19 cellular contexts compared by ENCODE assay signal in the genomic region with DNA sequence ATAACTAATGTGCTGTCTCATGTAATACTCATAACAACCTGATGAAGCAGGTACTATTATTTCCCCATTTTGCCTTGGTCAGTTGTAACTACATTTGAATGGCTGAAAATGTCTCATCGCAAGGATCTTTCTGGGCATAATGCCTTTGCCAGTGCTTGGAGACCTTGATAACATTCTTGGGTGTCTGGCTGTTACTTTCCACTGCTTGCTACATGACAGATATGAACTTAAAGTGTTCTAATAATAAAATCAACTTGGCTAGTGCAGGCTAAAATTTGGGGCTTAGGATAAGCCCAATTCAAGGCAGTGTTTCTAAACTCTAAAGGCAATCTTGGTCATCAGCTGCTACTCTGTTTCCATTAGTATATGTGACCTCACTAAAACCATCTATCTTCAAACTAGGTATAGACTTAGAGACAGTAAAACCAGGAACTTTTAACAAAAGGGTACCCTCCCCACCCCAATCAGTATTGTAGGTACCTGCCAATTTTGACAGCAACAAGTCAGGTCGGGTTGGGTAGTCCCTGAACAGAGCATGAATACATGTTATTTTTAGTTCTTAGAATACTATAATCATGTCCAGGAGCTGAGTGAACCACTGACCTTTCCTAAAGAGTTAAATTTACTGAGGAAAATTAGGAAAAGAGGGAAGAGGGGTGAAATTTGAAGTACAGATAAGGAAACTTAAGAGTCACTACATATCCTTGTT.
"Had no signal": no experiment of that assay in that cellular context is flagged by ENCODE, and none has a peak within 500 bp of the region (broad histone marks: within the 10 kb centered on the region; RNA-seq: fewer than 3 reads in every experiment).

No MANE protein-coding gene starts in this region.

- H3K27ac Mint-ChIP-seq: activated naive CD8-positive, alpha-beta T cell treated with anti-CD3 and anti-CD28 coated beads for 36 hours; activated T-helper 17 cell treated with anti-CD3 and anti-CD28 coated beads, Interleukin-2, amount 50 U/mL, for 72 hours; neural progenitor cell; stimulated activated effector memory CD8-positive, alpha-beta T cell treated with anti-CD3 and anti-CD28 coated beads, Interleukin-12 subunit alpha, Interleukin-12 subunit beta, amount 100 ng/mL, for 72 hours had no signal

- H3K9me3 Mint-ChIP-seq: neural progenitor cell; stimulated activated effector memory CD8-positive, alpha-beta T cell treated with anti-CD3 and anti-CD28 coated beads, Interleukin-12 subunit alpha, Interleukin-12 subunit beta, amount 100 ng/mL, for 72 hours had no signal

- H3K36me3 Mint-ChIP-seq: neural progenitor cell had no signal

- H3K9me3 ChIP-seq: body of pancreas, pancreas, sigmoid colon, thoracic aorta had no signal

- H3K27ac ChIP-seq: body of pancreas, neural progenitor cell, pancreas, sigmoid colon, thoracic aorta, WERI-Rb-1 had no signal

- H3K4me3 Mint-ChIP-seq: activated naive CD8-positive, alpha-beta T cell treated with anti-CD3 and anti-CD28 coated beads for 36 hours; activated T-helper 17 cell treated with anti-CD3 and anti-CD28 coated beads, Interleukin-2, amount 50 U/mL, for 72 hours; naive thymus-derived CD4-positive, alpha-beta T cell; neural progenitor cell; stimulated activated effector memory CD8-positive, alpha-beta T cell treated with anti-CD3 and anti-CD28 coated beads, Interleukin-12 subunit alpha, Interleukin-12 subunit beta, amount 100 ng/mL, for 72 hours had no signal

- H3K27me3 ChIP-seq: body of pancreas, neural progenitor cell, pancreas, sigmoid colon had no signal

- DNase-seq: activated CD4-positive, alpha-beta T cell treated with anti-CD3 and anti-CD28 coated beads for 1 hour; activated CD4-positive, alpha-beta T cell treated with anti-CD3 and anti-CD28 coated beads, Interleukin-2, amount 50 U/mL, for 48 hours; activated naive CD4-positive, alpha-beta T cell; activated naive CD8-positive, alpha-beta T cell treated with anti-CD3 and anti-CD28 coated beads for 36 hours; amygdala; body of pancreas; caudate nucleus; mesendoderm; naive thymus-derived CD4-positive, alpha-beta T cell; pancreas; sigmoid colon; stimulated activated CD4-positive, alpha-beta T cell treated with anti-CD3 and anti-CD28 coated beads, Interleukin-4, amount 100 ng/mL, for 24 hours; T-helper 1 cell; T1000; WERI-Rb-1 had no signal

- H3K4me1 ChIP-seq: body of pancreas, neural progenitor cell, pancreas had no signal

- ATAC-seq: activated T-helper 17 cell treated with anti-CD3 and anti-CD28 coated beads, Interleukin-2, amount 50 U/mL, for 72 hours; body of pancreas; naive thymus-derived CD4-positive, alpha-beta T cell; pancreas; stimulated activated effector memory CD8-positive, alpha-beta T cell treated with anti-CD3 and anti-CD28 coated beads, Interleukin-12 subunit alpha, Interleukin-12 subunit beta, amount 100 ng/mL, for 72 hours had no signal

- H3K4me3 ChIP-seq: body of pancreas, neural progenitor cell, pancreas, sigmoid colon, thoracic aorta had no signal

- H3K27me3 Mint-ChIP-seq: activated naive CD8-positive, alpha-beta T cell treated with anti-CD3 and anti-CD28 coated beads for 36 hours; activated T-helper 17 cell treated with anti-CD3 and anti-CD28 coated beads, Interleukin-2, amount 50 U/mL, for 72 hours had no signal

- H3K36me3 ChIP-seq: neural progenitor cell, pancreas, sigmoid colon, thoracic aorta, WERI-Rb-1 had no signal
